In the genomic region with DNA sequence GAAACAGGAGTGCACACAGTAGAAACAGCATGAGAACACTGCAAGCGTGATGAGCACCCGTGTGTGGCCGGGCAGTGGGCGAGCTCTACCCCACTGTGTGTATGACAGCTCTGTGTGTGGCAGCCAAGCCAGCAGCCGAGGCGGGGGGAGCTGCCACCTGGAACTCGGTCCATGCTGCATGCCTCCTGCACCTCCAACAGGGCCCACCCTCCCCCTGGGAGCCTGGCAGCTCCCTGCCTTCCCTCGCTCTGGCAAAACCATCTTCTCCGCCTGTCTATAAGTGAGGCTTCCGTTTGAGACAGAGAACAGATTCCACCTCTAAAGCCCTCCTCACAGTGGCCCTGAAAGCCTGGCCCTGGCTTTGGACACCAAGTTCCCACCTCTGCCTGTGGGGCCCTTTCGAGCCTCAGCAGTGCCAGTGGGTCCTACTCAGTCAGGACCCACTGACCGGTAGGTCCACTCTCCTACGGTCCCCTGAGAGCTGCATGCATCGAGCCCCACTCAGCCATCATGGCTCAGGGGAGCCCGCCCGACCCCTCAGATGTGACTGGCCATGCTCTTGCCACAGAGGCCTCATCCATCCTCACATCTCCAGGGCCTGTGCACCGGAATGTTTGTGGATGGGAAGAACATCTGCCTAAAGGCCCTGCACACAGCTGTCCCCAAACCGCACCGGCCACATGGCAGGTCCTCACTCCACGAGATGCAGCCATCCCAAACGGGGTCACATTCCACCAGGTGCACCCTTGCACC, we compare ENCODE assay signal across 13 cellular contexts. TPM values are rescaled to one million over a fixed set of nuclear protein-coding genes. Genes with fewer than 3 reads are reported as not detected.
A peak's percentile ranks its signal among the peaks of the same experiment; 100 is the strongest.
DNase-seq lines count a peak whose midpoint lies in the region; ATAC-seq and TF ChIP-seq lines count a peak whose summit lies in the region.
"Had no signal": no experiment of that assay in that cellular context is flagged by ENCODE, and none has a peak within 500 bp of the region (broad histone marks: within the 10 kb centered on the region; RNA-seq: fewer than 3 reads in every experiment).

No MANE protein-coding gene starts in this region.

- H3K4me1 ChIP-seq in mucosa of rectum (ENCODE audit: control insufficient read depth in 2 of 2, insufficient read depth in 2 of 2, low read length in 2 of 2): peaks cover 14 to 20% of the 10 kb centered on the region in 2 donors
- peaks cover 14 to 31% of the 10 kb centered on the region in 2 donors for H3K4me1 ChIP-seq in thoracic aorta (ENCODE audit: control insufficient read depth in 1 of 2, low read depth in 2 of 2)
- H3K4me1 ChIP-seq: right lobe of liver had no signal

- H3K27ac Mint-ChIP-seq in chondrocyte (ENCODE audit: unreplicated experiment): peak overlapping the region; percentile 76

- no peak for TF ChIP-seq CTCF in chondrocyte (IDR thresholded peaks at IDR 0.05)
- no peak for TF ChIP-seq CTCF in thoracic aorta (IDR thresholded peaks at IDR 0.05)

- DNase-seq in NCI-H1092 treated with DMSO at 0.1 percent for 48 hours (lab: John Stamatoyannopoulos, UW): peak; percentile 22
- DNase-seq in NCI-H1092 (lab: John Stamatoyannopoulos, UW): no peak
- no peak for DNase-seq in chondrocyte (ENCODE audit: low spot score)
- DNase-seq in thoracic aorta (ENCODE audit: low spot score): no peak
- DNase-seq in T1000 (lab: John Stamatoyannopoulos, UW): no peak
- DNase-seq: DND-41 had no signal

- H3K4me1 Mint-ChIP-seq in chondrocyte (ENCODE audit: low read depth): peaks cover 32% of the 10 kb centered on the region

- H3K27ac ChIP-seq in mucosa of rectum (ENCODE audit: low read depth in 2 of 2, low read length in 2 of 2): peak overlapping the region; percentile 31 to 61
- H3K27ac ChIP-seq in thoracic aorta: peak overlapping the region; percentile 49 to 70
- H3K27ac ChIP-seq: 22Rv1, KMS-11, right lobe of liver had no signal

- H3K9me3 Mint-ChIP-seq in chondrocyte (ENCODE audit: low read depth): no peaks in the 10 kb centered on the region

- H3K4me3 Mint-ChIP-seq in chondrocyte (ENCODE audit: unreplicated experiment): no peak overlapping the region

- H3K36me3 ChIP-seq in mucosa of rectum (ENCODE audit: control insufficient read depth in 2 of 2, insufficient read depth in 2 of 2, low read length in 2 of 2) (peaks cover 0 to 13% of the 10 kb centered on the region in 2 donors), thoracic aorta (peaks cover 30% of the 10 kb centered on the region)
- H3K36me3 ChIP-seq: right lobe of liver had no signal

- ATAC-seq in thoracic aorta (ENCODE audit: insufficient number of reproducible peaks, low FRiP score, low read depth) (no peak), GM21529 (IDR thresholded peaks at IDR 0.05; ENCODE audit: unreplicated experiment) (no peak), GM18502 (IDR thresholded peaks at IDR 0.05; ENCODE audit: poor library complexity, unreplicated experiment) (no peak)

- no peaks in the 10 kb centered on the region for H3K27me3 ChIP-seq in mucosa of rectum (ENCODE audit: control insufficient read depth in 2 of 2, insufficient read depth in 2 of 2, low read length in 2 of 2)
- H3K27me3 ChIP-seq in thoracic aorta (replicated peaks; ENCODE audit: insufficient read depth): no peaks in the 10 kb centered on the region
- H3K27me3 ChIP-seq: left lung, right lobe of liver had no signal

- peaks cover 18% of the 10 kb centered on the region for H3K36me3 Mint-ChIP-seq in chondrocyte (ENCODE audit: low read depth)

- H3K9ac ChIP-seq in mucosa of rectum (ENCODE audit: low read depth in 1 of 2, low read length in 2 of 2): no peak overlapping the region
- H3K9ac ChIP-seq: KMS-11 had no signal

- H3K4me3 ChIP-seq in mucosa of rectum (ENCODE audit: low read length in 2 of 2) (peak overlapping the region in 1 of 2 donors; percentile 23), thoracic aorta (peak overlapping the region; percentile 61)
- H3K4me3 ChIP-seq: left lung, right lobe of liver had no signal

- no peaks in the 10 kb centered on the region for H3K9me3 ChIP-seq in mucosa of rectum (ENCODE audit: control insufficient read depth in 2 of 2, low read length in 2 of 2)
- no peaks in the 10 kb centered on the region for H3K9me3 ChIP-seq in thoracic aorta
- H3K9me3 ChIP-seq: left lung, right lobe of liver had no signal

- no peaks in the 10 kb centered on the region for H3K27me3 Mint-ChIP-seq in chondrocyte (ENCODE audit: low read depth)

RNA-seq across cellular contexts. Expression of a gene that starts 52.4 kb away (rescaled TPM):
- total RNA-seq in chondrocyte (1.7 to 2.2 TPM (median 2.0 TPM) in 3 replicates), thoracic aorta (1 to 10 TPM; 1.1 TPM)
